In the genomic region with DNA sequence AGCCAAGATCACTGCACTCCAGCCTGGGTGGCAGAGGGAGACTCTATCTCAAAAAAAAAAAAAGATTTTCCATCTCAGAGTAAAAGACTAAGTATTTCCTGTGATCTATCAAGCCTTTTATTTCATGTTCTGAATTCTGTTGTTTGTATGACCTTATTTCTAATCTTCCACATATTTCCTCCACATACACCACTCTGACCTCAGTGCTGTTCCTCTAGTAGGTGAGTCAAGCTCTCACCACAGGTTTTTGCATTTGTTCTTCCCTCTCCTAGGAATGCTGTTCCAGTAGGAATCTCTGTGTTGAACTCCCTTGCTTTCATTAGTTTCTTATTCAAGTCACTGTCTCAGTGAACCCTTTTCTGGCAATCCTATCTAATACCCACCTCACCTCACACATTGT, we compare ENCODE assay signal across 19 cellular contexts.
DNase-seq lines count a peak whose midpoint lies in the region; ATAC-seq, FAIRE-seq and TF ChIP-seq lines count a peak whose summit lies in the region.
"Had no signal": no experiment of that assay in that cellular context is flagged by ENCODE, and none has a peak within 500 bp of the region (broad histone marks: within the 10 kb centered on the region; RNA-seq: fewer than 3 reads in every experiment).

No MANE protein-coding gene starts in this region.

- no peak for FAIRE-seq in GM12892 (lab: Jason Lieb, UNC)
- FAIRE-seq: G401.6 had no signal

- H3K27ac Mint-ChIP-seq in glutamatergic neuron (ENCODE audit: unreplicated experiment) = peak overlapping the region; percentile 81
- H3K27ac Mint-ChIP-seq: CD8-positive, alpha-beta T cell had no signal

- peaks cover 17% of the 10 kb centered on the region for H3K4me1 Mint-ChIP-seq in glutamatergic neuron (ENCODE audit: low read depth, unreplicated experiment)

- peaks cover 4% of the 10 kb centered on the region for H3K9me3 Mint-ChIP-seq in glutamatergic neuron (ENCODE audit: unreplicated experiment)

- ATAC-seq in GM19452 (IDR thresholded peaks at IDR 0.05; ENCODE audit: unreplicated experiment) (no peak), psoas muscle (no peak)
- ATAC-seq: CD8-positive, alpha-beta T cell had no signal

- H3K4me1 ChIP-seq in psoas muscle = no peaks in the 10 kb centered on the region
- H3K4me1 ChIP-seq: HAP-1 had no signal

- H3K27me3 Mint-ChIP-seq in glutamatergic neuron (ENCODE audit: unreplicated experiment) = peaks cover 5% of the 10 kb centered on the region

- intact Hi-C loops in psoas muscle (cut with DNase I) = loop anchor here in 1 of 2 donors (5.0 kb wide), 1 partner anchor 35 kb away; no protein-coding TSS in a partner anchor

- in situ Hi-C loops in brain microvascular endothelial cell (cut with HindIII; ENCODE audit: low pct_ligation_motif_present, low sequenced_read_pairs) = no loop called here

- H3K27ac ChIP-seq in brain microvascular endothelial cell (no peak overlapping the region), psoas muscle (no peak overlapping the region)
- H3K27ac ChIP-seq: PC-9, SJSA1 had no signal

- peak; percentile 7 for DNase-seq in EL
- DNase-seq in LHCN-M2 (ENCODE audit: low read depth) = peak; percentile 29
- DNase-seq in brain microvascular endothelial cell = peak; percentile 20
- no peak for DNase-seq in glutamatergic neuron
- DNase-seq in GM12892 (ENCODE audit: insufficient read length) = no peak
- DNase-seq in activated CD8-positive, alpha-beta memory T cell treated with anti-CD3 and anti-CD28 coated beads for 24 hours = no peak
- no peak for DNase-seq in psoas muscle
- DNase-seq: CD8-positive, alpha-beta T cell; KG1; NCI-H1048; NCI-H1436 treated with DMSO at 0.1 percent for 48 hours; NCI-H2081; NCI-H510A; NCI-H774; PC-9 had no signal

- no peaks in the 10 kb centered on the region for H3K27me3 ChIP-seq in brain microvascular endothelial cell (replicated peaks)
- no peaks in the 10 kb centered on the region for H3K27me3 ChIP-seq in psoas muscle (ENCODE audit: insufficient read depth in 3 of 3, low read length in 2 of 3)
- H3K27me3 ChIP-seq: SJSA1 had no signal

- H3K36me3 ChIP-seq in brain microvascular endothelial cell (replicated peaks) (no peaks in the 10 kb centered on the region), psoas muscle (ENCODE audit: insufficient read depth in 1 of 2, low read depth in 1 of 2) (no peaks in the 10 kb centered on the region)
- H3K36me3 ChIP-seq: HAP-1, SJSA1 had no signal

- H3K36me3 Mint-ChIP-seq in glutamatergic neuron (ENCODE audit: unreplicated experiment) = no peaks in the 10 kb centered on the region

- TF ChIP-seq CTCF in brain microvascular endothelial cell (IDR thresholded peaks at IDR 0.05; ENCODE audit: low read depth, low read length, missing control alignments) (no peak), glutamatergic neuron (IDR thresholded peaks at IDR 0.05; ENCODE audit: partially characterized antibody, unreplicated experiment) (no peak), psoas muscle (IDR thresholded peaks at IDR 0.05) (no peak)

- H3K4me3 ChIP-seq in brain microvascular endothelial cell (ENCODE audit: low read depth, low read length) = no peak overlapping the region
- no peak overlapping the region for H3K4me3 ChIP-seq in psoas muscle
- H3K4me3 ChIP-seq: HAP-1, PC-9, SJSA1 had no signal

- no peaks in the 10 kb centered on the region for H3K9me3 ChIP-seq in psoas muscle
- H3K9me3 ChIP-seq: HAP-1, SJSA1 had no signal

- no peak overlapping the region for H3K4me3 Mint-ChIP-seq in glutamatergic neuron (ENCODE audit: unreplicated experiment)
- H3K4me3 Mint-ChIP-seq: CD8-positive, alpha-beta T cell had no signal

- no peak for TF ChIP-seq POLR2A in GM12892 (IDR thresholded peaks at IDR 0.05; ENCODE audit: low read depth, low read length)

Comparison
In these comparisons a context has a peak if more than half of its experiments do, and no peak if none do; other contexts are left out.
1. DNase-seq: peak in EL (single experiment), LHCN-M2 (single experiment) and brain microvascular endothelial cell (single experiment); none in glutamatergic neuron (single experiment), GM12892 (single experiment), activated CD8-positive, alpha-beta memory T cell treated with anti-CD3 and anti-CD28 coated beads for 24 hours (single experiment) and psoas muscle (0 of 2).